In genomic region chr5:177832287-177832686, GRCh38 we compare ENCODE assay signal across 5 cellular contexts. TPM values are rescaled to one million over a fixed set of nuclear protein-coding genes. Genes with fewer than 3 reads are reported as not detected.
"Had no signal": no experiment of that assay in that cellular context is flagged by ENCODE, and none has a peak within 500 bp of the region (broad histone marks: within the 10 kb centered on the region; RNA-seq: fewer than 3 reads in every experiment).

No MANE protein-coding gene starts in this region.

RNA-seq across cellular contexts. Expression of gene FAM153A, which starts 49.6 kb away (rescaled TPM):
- total RNA-seq: osteocyte, pulmonary artery endothelial cell, urinary bladder had no signal
- polyA plus RNA-seq: neural cell, smooth muscle cell had no signal
